Comparison of ENCODE assay signal across 1 cellular context in the genomic region with DNA sequence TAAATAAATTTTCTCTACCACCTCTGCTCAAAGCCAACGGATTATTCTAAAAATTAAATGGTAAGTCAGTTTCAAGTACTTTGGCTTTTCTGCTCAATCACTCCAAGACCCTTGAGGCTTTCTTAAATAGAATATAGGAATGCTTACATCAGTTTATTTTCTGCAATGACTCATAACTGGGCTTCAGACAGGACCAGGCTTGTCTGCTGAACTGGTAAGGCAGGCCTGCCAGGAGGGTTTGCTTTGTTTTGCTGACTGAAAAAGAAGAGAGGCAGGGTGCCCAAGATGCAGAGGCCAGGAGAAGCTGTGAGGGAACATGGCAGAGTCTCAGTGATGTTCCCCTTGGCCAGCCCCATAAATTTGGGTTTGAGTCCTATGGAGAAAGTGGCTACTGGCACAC.
TF ChIP-seq lines count a peak whose summit lies in the region.

No MANE protein-coding gene starts in this region.

TF ChIP-seq in HCT116, 20 proteins besides CTCF, POLR2A, EP300 and RAD21 (continued from another document):
- TF ChIP-seq, protein P1, sequence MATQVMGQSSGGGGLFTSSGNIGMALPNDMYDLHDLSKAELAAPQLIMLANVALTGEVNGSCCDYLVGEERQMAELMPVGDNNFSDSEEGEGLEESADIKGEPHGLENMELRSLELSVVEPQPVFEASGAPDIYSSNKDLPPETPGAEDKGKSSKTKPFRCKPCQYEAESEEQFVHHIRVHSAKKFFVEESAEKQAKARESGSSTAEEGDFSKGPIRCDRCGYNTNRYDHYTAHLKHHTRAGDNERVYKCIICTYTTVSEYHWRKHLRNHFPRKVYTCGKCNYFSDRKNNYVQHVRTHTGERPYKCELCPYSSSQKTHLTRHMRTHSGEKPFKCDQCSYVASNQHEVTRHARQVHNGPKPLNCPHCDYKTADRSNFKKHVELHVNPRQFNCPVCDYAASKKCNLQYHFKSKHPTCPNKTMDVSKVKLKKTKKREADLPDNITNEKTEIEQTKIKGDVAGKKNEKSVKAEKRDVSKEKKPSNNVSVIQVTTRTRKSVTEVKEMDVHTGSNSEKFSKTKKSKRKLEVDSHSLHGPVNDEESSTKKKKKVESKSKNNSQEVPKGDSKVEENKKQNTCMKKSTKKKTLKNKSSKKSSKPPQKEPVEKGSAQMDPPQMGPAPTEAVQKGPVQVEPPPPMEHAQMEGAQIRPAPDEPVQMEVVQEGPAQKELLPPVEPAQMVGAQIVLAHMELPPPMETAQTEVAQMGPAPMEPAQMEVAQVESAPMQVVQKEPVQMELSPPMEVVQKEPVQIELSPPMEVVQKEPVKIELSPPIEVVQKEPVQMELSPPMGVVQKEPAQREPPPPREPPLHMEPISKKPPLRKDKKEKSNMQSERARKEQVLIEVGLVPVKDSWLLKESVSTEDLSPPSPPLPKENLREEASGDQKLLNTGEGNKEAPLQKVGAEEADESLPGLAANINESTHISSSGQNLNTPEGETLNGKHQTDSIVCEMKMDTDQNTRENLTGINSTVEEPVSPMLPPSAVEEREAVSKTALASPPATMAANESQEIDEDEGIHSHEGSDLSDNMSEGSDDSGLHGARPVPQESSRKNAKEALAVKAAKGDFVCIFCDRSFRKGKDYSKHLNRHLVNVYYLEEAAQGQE (IDR thresholded peaks at IDR 0.05; ENCODE audit: low read depth), result no peak
- no peak for TF ChIP-seq EGR1 (IDR thresholded peaks at IDR 0.05; ENCODE audit: low read depth)
- TF ChIP-seq ELF1 (IDR thresholded peaks at IDR 0.05; ENCODE audit: borderline replicate concordance, low read depth), result no peak
- TF ChIP-seq CBX3 (IDR thresholded peaks at IDR 0.05; ENCODE audit: low read depth), result no peak
- TF ChIP-seq ZNF274 (IDR thresholded peaks at IDR 0.05; ENCODE audit: low read depth, low read length), result no peak
- TF ChIP-seq JUND (IDR thresholded peaks at IDR 0.05), result peak; percentile 51
- no peak for TF ChIP-seq ZFX (IDR thresholded peaks at IDR 0.05)
TF ChIP-seq in HCT116: peak in this region for 3.
